Comparison of ENCODE assay signal across 9 cellular contexts in genomic region chr9:116318463-116319271, GRCh38.
DNase-seq lines count a peak whose midpoint lies in the region; ATAC-seq and TF ChIP-seq lines count a peak whose summit lies in the region.
"Had no signal": no experiment of that assay in that cellular context is flagged by ENCODE, and none has a peak within 500 bp of the region (broad histone marks: within the 10 kb centered on the region; RNA-seq: fewer than 3 reads in every experiment).

No MANE protein-coding gene starts in this region.

- CTCF ChIA-PET in activated naive CD4-positive, alpha-beta T cell treated with anti-CD3 and anti-CD28 coated beads for 36 hours (lab: Charles Lee) = no interaction called here

- H4K91ac ChIP-seq in neuronal stem cell (ENCODE audit: low read depth, low read length, poor library complexity) = no peak overlapping the region

- no peak overlapping the region for H2BK12ac ChIP-seq in neuronal stem cell (ENCODE audit: low read length)

- peak overlapping the region; percentile 74 for H2AFZ ChIP-seq in neuronal stem cell (ENCODE audit: low read length)

- H3K4me1 ChIP-seq in cardiac muscle cell (ENCODE audit: low read depth) (peaks cover 36% of the 10 kb centered on the region), neuronal stem cell (ENCODE audit: control insufficient read depth in 2 of 2, insufficient read depth in 1 of 2, low read depth in 1 of 2, low read length in 2 of 2) (peaks cover 21 to 30% of the 10 kb centered on the region in 2 donors)

- no peak overlapping the region for H2BK120ac ChIP-seq in neuronal stem cell (ENCODE audit: low read depth, low read length)

- H3K27ac Mint-ChIP-seq in activated naive CD4-positive, alpha-beta T cell treated with anti-CD3 and anti-CD28 coated beads for 36 hours = no peak overlapping the region
- H3K27ac Mint-ChIP-seq: stimulated activated naive CD8-positive, alpha-beta T cell treated with anti-CD3 and anti-CD28 coated beads, Interleukin-15, amount 100 ng/mL, for 72 hours had no signal

- no peaks in the 10 kb centered on the region for H3K4me1 Mint-ChIP-seq in activated naive CD4-positive, alpha-beta T cell treated with anti-CD3 and anti-CD28 coated beads for 36 hours (ENCODE audit: low read depth)
- H3K4me1 Mint-ChIP-seq: stimulated activated naive CD8-positive, alpha-beta T cell treated with anti-CD3 and anti-CD28 coated beads, Interleukin-15, amount 100 ng/mL, for 72 hours had no signal

- H3K9me3 Mint-ChIP-seq in activated naive CD4-positive, alpha-beta T cell treated with anti-CD3 and anti-CD28 coated beads for 36 hours = no peaks in the 10 kb centered on the region

- H2BK5ac ChIP-seq in neuronal stem cell (ENCODE audit: low read length) = no peak overlapping the region

- no peak for TF ChIP-seq CTCF in WERI-Rb-1 (IDR thresholded peaks at IDR 0.05; ENCODE audit: low read depth, low read length)
- TF ChIP-seq CTCF in cardiac muscle cell (IDR thresholded peaks at IDR 0.05; ENCODE audit: low read depth, low read length) = no peak

- peaks cover 2% of the 10 kb centered on the region for H3K27me3 Mint-ChIP-seq in activated naive CD4-positive, alpha-beta T cell treated with anti-CD3 and anti-CD28 coated beads for 36 hours (ENCODE audit: low read depth)

- H3K4ac ChIP-seq in neuronal stem cell (ENCODE audit: low read length) = no peak overlapping the region

- H3K27me3 ChIP-seq in WERI-Rb-1 (ENCODE audit: insufficient read depth, low read depth, severe bottlenecking) = peaks cover 19% of the 10 kb centered on the region
- no peaks in the 10 kb centered on the region for H3K27me3 ChIP-seq in cardiac muscle cell
- H3K27me3 ChIP-seq in neuronal stem cell (ENCODE audit: control insufficient read depth in 3 of 3, insufficient read depth in 3 of 3, low read depth in 1 of 3, low read length in 3 of 3) = peaks cover 0 to 46% (median 0%) of the 10 kb centered on the region in 3 experiments

- no peak for ATAC-seq in GM18517 (IDR thresholded peaks at IDR 0.05; ENCODE audit: unreplicated experiment)
- no peak for ATAC-seq in GM18870 (IDR thresholded peaks at IDR 0.05; ENCODE audit: unreplicated experiment)
- ATAC-seq: stimulated activated naive CD8-positive, alpha-beta T cell treated with anti-CD3 and anti-CD28 coated beads, Interleukin-15, amount 100 ng/mL, for 72 hours had no signal

- intact Hi-C loops in activated naive CD4-positive, alpha-beta T cell treated with anti-CD3 and anti-CD28 coated beads for 36 hours (cut with micrococcal nuclease) = no loop called here

- DNase-seq in AG08396 (ENCODE audit: low spot score) = peak; percentile 47
- DNase-seq in WERI-Rb-1 = peak; percentile 89
- DNase-seq in cardiac muscle cell (ENCODE audit: low read depth in 1 of 2, low spot score in 1 of 2) = peak; percentile 56 to 86
- DNase-seq in neuronal stem cell (ENCODE audit: low spot score) = peak; percentile 94
- no peak for DNase-seq in activated CD4-positive, alpha-beta T cell treated with anti-CD3 and anti-CD28 coated beads, Interleukin-2, amount 50 U/mL, for 4 hours
- no peak for DNase-seq in activated naive CD4-positive, alpha-beta T cell treated with anti-CD3 and anti-CD28 coated beads for 36 hours
- DNase-seq: stimulated activated naive CD8-positive, alpha-beta T cell treated with anti-CD3 and anti-CD28 coated beads, Interleukin-15, amount 100 ng/mL, for 72 hours had no signal

- no peak overlapping the region for H3K23ac ChIP-seq in neuronal stem cell (ENCODE audit: low read depth, low read length, poor library complexity)

- no CpG with 5 or more reads among the region's 17 CpGs for WGBS in neuronal stem cell (ENCODE audit: extremely low coverage in 2 of 2, insufficient read length in 2 of 2, insufficient replicate concordance in 1 of 2), 2 donors

- no peak overlapping the region for H2AK5ac ChIP-seq in neuronal stem cell (ENCODE audit: low read depth, low read length)

- no peaks in the 10 kb centered on the region for H3K36me3 ChIP-seq in WERI-Rb-1
- H3K36me3 ChIP-seq in cardiac muscle cell = no peaks in the 10 kb centered on the region
- H3K36me3 ChIP-seq in neuronal stem cell (replicated peaks in 1 of 2; ENCODE audit: control insufficient read depth in 2 of 2, insufficient read depth in 2 of 2, low read length in 2 of 2) = peaks cover 0 to 13% of the 10 kb centered on the region in 2 donors

- H3K4me3 Mint-ChIP-seq in activated naive CD4-positive, alpha-beta T cell treated with anti-CD3 and anti-CD28 coated beads for 36 hours = no peak overlapping the region
- H3K4me3 Mint-ChIP-seq: stimulated activated naive CD8-positive, alpha-beta T cell treated with anti-CD3 and anti-CD28 coated beads, Interleukin-15, amount 100 ng/mL, for 72 hours had no signal

- no peak overlapping the region for H2BK15ac ChIP-seq in neuronal stem cell (ENCODE audit: low read length)

- no peak overlapping the region for H3K9ac ChIP-seq in neuronal stem cell (ENCODE audit: low read depth, low read length, poor library complexity)

- no peak overlapping the region for H3K14ac ChIP-seq in neuronal stem cell (ENCODE audit: low read length)

- H3K4me3 ChIP-seq in WERI-Rb-1 (ENCODE audit: low read depth, low read length) = no peak overlapping the region
- no peak overlapping the region for H3K4me3 ChIP-seq in cardiac muscle cell
- H3K4me3 ChIP-seq in neuronal stem cell (ENCODE audit: low read length in 2 of 2) = no peak overlapping the region

- H3K4me2 ChIP-seq in neuronal stem cell (ENCODE audit: insufficient read depth, low read length, poor library complexity, severe bottlenecking) = no peak overlapping the region

- H3K79me1 ChIP-seq in neuronal stem cell (ENCODE audit: low read depth, low read length) = no peaks in the 10 kb centered on the region

- no peak overlapping the region for H3K27ac ChIP-seq in WERI-Rb-1
- peak overlapping the region; percentile 84 for H3K27ac ChIP-seq in cardiac muscle cell
- H3K27ac ChIP-seq in neuronal stem cell (replicated peaks; ENCODE audit: low read length) = no peak overlapping the region

- no peak overlapping the region for H3K18ac ChIP-seq in neuronal stem cell (ENCODE audit: low read length)

- no peak overlapping the region for H4K8ac ChIP-seq in neuronal stem cell (ENCODE audit: low read depth, low read length)

- H3K9me3 ChIP-seq in WERI-Rb-1 (ENCODE audit: severe bottlenecking) = no peaks in the 10 kb centered on the region
- H3K9me3 ChIP-seq in cardiac muscle cell (ENCODE audit: low read depth) = no peaks in the 10 kb centered on the region
- no peaks in the 10 kb centered on the region for H3K9me3 ChIP-seq in neuronal stem cell (replicated peaks in 1 of 2; ENCODE audit: control insufficient read depth in 2 of 2, insufficient read depth in 1 of 2, low read depth in 1 of 2, low read length in 2 of 2)

- H3K36me3 Mint-ChIP-seq in activated naive CD4-positive, alpha-beta T cell treated with anti-CD3 and anti-CD28 coated beads for 36 hours (ENCODE audit: low read depth) = no peaks in the 10 kb centered on the region

Comparison
In these comparisons a context has a peak if more than half of its experiments do, and no peak if none do; other contexts are left out.
1. DNase-seq: peak in AG08396 (single experiment), WERI-Rb-1 (single experiment), cardiac muscle cell (2 of 2) and neuronal stem cell (single experiment); none in activated CD4-positive, alpha-beta T cell treated with anti-CD3 and anti-CD28 coated beads, Interleukin-2, amount 50 U/mL, for 4 hours (0 of 2) and activated naive CD4-positive, alpha-beta T cell treated with anti-CD3 and anti-CD28 coated beads for 36 hours (single experiment).